Comparison of ENCODE assay signal across 1 cellular context in genomic region chr1:94209425-94209824, GRCh38.
TF ChIP-seq lines count a peak whose summit lies in the region.

No MANE protein-coding gene starts in this region.

TF ChIP-seq in HepG2, 621 proteins besides CTCF, POLR2A, EP300 and RAD21 (continued from another document and continues in another):
- TF ChIP-seq ARID5B (CRISPR knock-in tag; IDR thresholded peaks at IDR 0.05) (peak; percentile 66), HIVEP1 (CRISPR knock-in tag; IDR thresholded peaks at IDR 0.05) (no peak), KLF9 (CRISPR knock-in tag; IDR thresholded peaks at IDR 0.05; ENCODE audit: low read depth) (no peak), AKNA (CRISPR knock-in tag; IDR thresholded peaks at IDR 0.05; ENCODE audit: borderline replicate concordance) (no peak), BHLHE40 (IDR thresholded peaks at IDR 0.05; ENCODE audit: low read length) (no peak), PAWR (CRISPR knock-in tag; IDR thresholded peaks at IDR 0.05; ENCODE audit: borderline replicate concordance) (no peak), PATZ1 (CRISPR knock-in tag; IDR thresholded peaks at IDR 0.05) (no peak), ARNT2 (CRISPR knock-in tag; IDR thresholded peaks at IDR 0.05; ENCODE audit: low read depth) (no peak), ZBTB25 (CRISPR knock-in tag; IDR thresholded peaks at IDR 0.05) (no peak), ELK4 (CRISPR knock-in tag; IDR thresholded peaks at IDR 0.05; ENCODE audit: borderline replicate concordance) (no peak), ZSCAN25 (CRISPR knock-in tag; IDR thresholded peaks at IDR 0.05) (no peak), SMC3 (IDR thresholded peaks at IDR 0.05; ENCODE audit: low read length) (peak; percentile 23; the same call in 1 of the 2 replicates), ZNF24 (IDR thresholded peaks at IDR 0.05) (no peak), ZNF563 (CRISPR knock-in tag; IDR thresholded peaks at IDR 0.05) (no peak), ATF7-NPFF (CRISPR knock-in tag; IDR thresholded peaks at IDR 0.05; ENCODE audit: low read depth) (no peak), GTF2F1 (IDR thresholded peaks at IDR 0.05; ENCODE audit: low read length) (no peak), STAG1 (CRISPR knock-in tag; IDR thresholded peaks at IDR 0.05) (no peak), ZSCAN30 (CRISPR knock-in tag; IDR thresholded peaks at IDR 0.05) (no peak), SMAD3 (CRISPR knock-in tag; IDR thresholded peaks at IDR 0.05) (0 out of 2 replicates have a peak, but pooled peaks have one; percentile 40), SP4 (CRISPR knock-in tag; IDR thresholded peaks at IDR 0.05) (no peak), ZNF691 (CRISPR knock-in tag; IDR thresholded peaks at IDR 0.05; ENCODE audit: borderline replicate concordance, low read depth) (no peak), ZNF253 (CRISPR knock-in tag; IDR thresholded peaks at IDR 0.05; ENCODE audit: borderline replicate concordance) (no peak), THAP8 (CRISPR knock-in tag; IDR thresholded peaks at IDR 0.05; ENCODE audit: borderline replicate concordance) (no peak), ETV6 (CRISPR knock-in tag; conservative IDR thresholded peaks at IDR 0.05) (no peak), DBP (CRISPR knock-in tag; IDR thresholded peaks at IDR 0.05; ENCODE audit: not compliant biosample characterization) (no peak), ERF (CRISPR knock-in tag; IDR thresholded peaks at IDR 0.05) (no peak), ZHX2 (IDR thresholded peaks at IDR 0.05; ENCODE audit: low read depth) (no peak), ZHX2 (CRISPR knock-in tag; IDR thresholded peaks at IDR 0.05; ENCODE audit: borderline replicate concordance) (no peak)
